Comparison of ENCODE assay signal across 27 cellular contexts in the genomic region with DNA sequence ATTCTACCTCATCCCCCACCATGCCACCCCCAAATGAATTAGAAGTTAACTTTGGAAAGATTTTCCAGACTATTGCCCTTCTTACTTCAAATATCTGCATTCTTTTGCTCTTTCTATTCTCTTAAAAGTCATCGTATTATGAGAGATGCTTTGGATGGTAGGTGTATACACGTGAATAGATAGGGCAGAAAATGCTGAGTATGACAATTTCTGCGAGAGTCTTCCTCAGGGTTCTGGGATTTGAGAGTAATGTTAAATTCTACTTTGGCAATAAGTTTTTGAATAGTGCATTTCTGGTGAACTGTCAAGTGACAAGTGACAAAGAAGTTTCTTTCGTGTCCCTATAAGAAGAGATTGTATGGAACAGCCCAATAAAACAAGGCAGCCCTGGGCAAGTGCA.
"Had no signal": no experiment of that assay in that cellular context is flagged by ENCODE, and none has a peak within 500 bp of the region (broad histone marks: within the 10 kb centered on the region; RNA-seq: fewer than 3 reads in every experiment).

No MANE protein-coding gene starts in this region.

- ATAC-seq: effector memory CD8-positive, alpha-beta T cell; esophagus mucosa; gastrocnemius medialis; heart right ventricle; left cardiac atrium; left lung; left ventricle myocardium superior; lower lobe of right lung; mucosa of descending colon had no signal

- DNase-seq: colonic mucosa; cortex of kidney; effector CD8-positive, alpha-beta T cell; effector memory CD8-positive, alpha-beta T cell; endodermal cell; erythroblast; esophagus squamous epithelium; foreskin fibroblast; foreskin melanocyte; gastrocnemius medialis; glutamatergic neuron; head of caudate nucleus; heart right ventricle; hippocampal formation; left cardiac atrium; left lung; left ventricle myocardium superior; lower lobe of right lung; mesenchymal stem cell; mucosa of descending colon; naive B cell had no signal

- H3K4me3 Mint-ChIP-seq: dendritic cell treated with granulocyte-macrophage colony-stimulating factor and Interleukin-4, amounts not matched to agents 40 ng/mL and 50 ng/mL, for 4 days; effector memory CD8-positive, alpha-beta T cell; endodermal cell; mesothelial cell of epicardium; naive B cell had no signal

- H3K9me3 ChIP-seq: colonic mucosa, esophagus squamous epithelium, gastrocnemius medialis, heart right ventricle, left lung, lower lobe of right lung, mucosa of descending colon had no signal

- H3K27me3 ChIP-seq: colonic mucosa, esophagus squamous epithelium, gastrocnemius medialis, heart right ventricle, left lung had no signal

- H3K4me1 ChIP-seq: colonic mucosa, esophagus squamous epithelium, left lung, lower lobe of right lung had no signal

- H3K27ac ChIP-seq: colonic mucosa, epithelial cell of prostate, esophagus squamous epithelium, gastrocnemius medialis, heart right ventricle, left lung, lower lobe of right lung had no signal

- H3K27ac Mint-ChIP-seq: dendritic cell treated with granulocyte-macrophage colony-stimulating factor and Interleukin-4, amounts not matched to agents 40 ng/mL and 50 ng/mL, for 4 days; effector memory CD8-positive, alpha-beta T cell; endodermal cell; mesothelial cell of epicardium; naive B cell had no signal

- H3K4me1 Mint-ChIP-seq: mesothelial cell of epicardium, naive B cell had no signal

- H3K9me3 Mint-ChIP-seq: dendritic cell treated with granulocyte-macrophage colony-stimulating factor and Interleukin-4, amounts not matched to agents 40 ng/mL and 50 ng/mL, for 4 days; effector memory CD8-positive, alpha-beta T cell; endodermal cell; mesothelial cell of epicardium; naive B cell had no signal

- H3K36me3 Mint-ChIP-seq: mesothelial cell of epicardium, naive B cell had no signal

- H3K27me3 Mint-ChIP-seq: dendritic cell treated with granulocyte-macrophage colony-stimulating factor and Interleukin-4, amounts not matched to agents 40 ng/mL and 50 ng/mL, for 4 days; effector memory CD8-positive, alpha-beta T cell; naive B cell had no signal

- FAIRE-seq: endometrium, keratinocyte had no signal

- H3K4me3 ChIP-seq: colonic mucosa, esophagus squamous epithelium, gastrocnemius medialis, heart right ventricle, left lung, lower lobe of right lung, mucosa of descending colon had no signal

- H3K36me3 ChIP-seq: colonic mucosa, esophagus squamous epithelium, gastrocnemius medialis, heart right ventricle, left lung, lower lobe of right lung had no signal
